In genomic region chr1:111988743-111989453, GRCh38 we compare ENCODE assay signal across 8 cellular contexts. TPM values are rescaled to one million over a fixed set of nuclear protein-coding genes. Genes with fewer than 3 reads are reported as not detected.
DNase-seq lines count a peak whose midpoint lies in the region; ATAC-seq and TF ChIP-seq lines count a peak whose summit lies in the region.

No MANE protein-coding gene starts in this region.

- no peaks in the 10 kb centered on the region for H3K9me3 ChIP-seq in CD4-positive, alpha-beta T cell (ENCODE audit: control insufficient read depth, low read length)

- H3K4me3 Mint-ChIP-seq in CD4-positive, alpha-beta T cell, result peak overlapping the region; percentile 54

- intact Hi-C loops in CD4-positive, alpha-beta T cell (cut with DNase I, micrococcal nuclease), result no loop called here

- H3K27ac ChIP-seq in CD4-positive, alpha-beta T cell (ENCODE audit: low read depth, low read length), result no peak overlapping the region

- peaks cover 9% of the 10 kb centered on the region for H3K4me1 Mint-ChIP-seq in CD4-positive, alpha-beta T cell (ENCODE audit: low read depth)

- CTCF ChIA-PET in CD4-positive, alpha-beta T cell (lab: Charles Lee), result no interaction called here

- no peaks in the 10 kb centered on the region for H3K9me3 Mint-ChIP-seq in CD4-positive, alpha-beta T cell

- in situ Hi-C loops in GM13976 (cut with MboI; ENCODE audit: low sequenced_read_pairs, unreplicated experiment), result no loop called here

- ATAC-seq in CD4-positive, alpha-beta T cell (ENCODE audit: poor library complexity), result no peak

- peak overlapping the region; percentile 3 for H3K4me3 ChIP-seq in epithelial cell of esophagus (ENCODE audit: low read length)

- no peak for TF ChIP-seq CTCF in CD4-positive, alpha-beta T cell (IDR thresholded peaks at IDR 0.05)
- no peak for TF ChIP-seq CTCF in epithelial cell of esophagus (IDR thresholded peaks at IDR 0.05; ENCODE audit: insufficient read depth, low read depth, low read length, missing control alignments)
- TF ChIP-seq CTCF in GM13976 (IDR thresholded peaks at IDR 0.05; ENCODE audit: borderline replicate concordance, control extremely low read depth, extremely low read depth, insufficient read depth, missing control alignments), result no peak

- peaks cover 87% of the 10 kb centered on the region for H3K27me3 Mint-ChIP-seq in CD4-positive, alpha-beta T cell

- no peak for DNase-seq in CD4-positive, alpha-beta T cell
- DNase-seq in NCI-H69 (lab: John Stamatoyannopoulos, UW) (peak; percentile 7), epithelial cell of esophagus (ENCODE audit: low read depth) (no peak), occipital lobe (lab: John Stamatoyannopoulos, UW) (peak; percentile 26), GM13976 (ENCODE audit: low spot score) (no peak), islet precursor cell (no peak), T1000 (lab: John Stamatoyannopoulos, UW) (no peak), GDM1 (lab: John Stamatoyannopoulos, UW) (no peak)

- no peaks in the 10 kb centered on the region for H3K36me3 Mint-ChIP-seq in CD4-positive, alpha-beta T cell (ENCODE audit: low read depth)

- POLR2A ChIA-PET in CD4-positive, alpha-beta T cell (lab: Charles Lee), result no interaction called here

- H3K27ac Mint-ChIP-seq in CD4-positive, alpha-beta T cell, result no peak overlapping the region

- H3K27me3 ChIP-seq in CD4-positive, alpha-beta T cell (ENCODE audit: control insufficient read depth, insufficient read depth, low read length), result peaks cover 62% of the 10 kb centered on the region

RNA-seq across cellular contexts. Expression of gene KCND3, which starts 0.6 kb away (rescaled TPM):
- under 1 TPM in 1 of 2 experiments, not detected in 1; 0.05 TPM for total RNA-seq in CD4-positive, alpha-beta T cell
- 12.6 TPM for total RNA-seq in occipital lobe

Comparison
In these comparisons a context has a peak if more than half of its experiments do, and no peak if none do; other contexts are left out.
1. DNase-seq: peak in NCI-H69 (single experiment) and occipital lobe (single experiment); none in CD4-positive, alpha-beta T cell (0 of 10), epithelial cell of esophagus (single experiment), GM13976 (single experiment), islet precursor cell (single experiment), T1000 (single experiment) and GDM1 (single experiment).
2. RNA of gene KCND3, which starts 0.6 kb away (total RNA-seq): 12.6 TPM in occipital lobe (single experiment); 0.05 TPM in CD4-positive, alpha-beta T cell; every median in the first group is over 10 times any median in the second.